In the genomic region with DNA sequence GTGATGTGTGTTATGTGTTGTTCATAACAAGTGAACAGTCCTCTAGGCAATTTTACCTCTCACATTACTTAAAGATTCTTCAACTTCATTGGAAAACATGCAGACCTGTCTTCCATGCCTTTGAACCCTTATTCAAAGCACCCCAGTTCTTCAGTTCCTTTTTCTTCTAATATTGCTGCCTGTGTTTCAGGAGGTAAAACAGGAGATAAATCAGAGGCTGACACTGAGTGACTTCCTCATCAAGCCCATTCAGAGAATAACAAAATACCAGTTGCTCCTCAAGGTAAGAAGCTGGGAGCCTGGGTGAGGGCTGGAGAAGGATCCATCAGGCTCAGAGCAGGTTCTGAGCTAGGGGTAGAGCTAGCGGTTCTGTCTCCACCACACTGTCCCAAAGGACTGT, we compare ENCODE assay signal across 23 cellular contexts.
DNase-seq lines count a peak whose midpoint lies in the region; ATAC-seq, FAIRE-seq and TF ChIP-seq lines count a peak whose summit lies in the region.
"Had no signal": no experiment of that assay in that cellular context is flagged by ENCODE, and none has a peak within 500 bp of the region (broad histone marks: within the 10 kb centered on the region; RNA-seq: fewer than 3 reads in every experiment).

No MANE protein-coding gene starts in this region.

- in situ Hi-C loops in IMR-90 (cut with MboI; ENCODE audit: low sequenced_read_pairs) = no loop called here

- H4K91ac ChIP-seq in IMR-90 (ENCODE audit: insufficient read depth, low read depth, low read length) = no peak overlapping the region

- FAIRE-seq in GM12892 (lab: Jason Lieb, UNC) = peak; percentile 76
- FAIRE-seq: A549, D721Med, H1 had no signal

- no peaks in the 10 kb centered on the region for H3K79me1 ChIP-seq in IMR-90 (ENCODE audit: low read depth in 1 of 2, low read length in 2 of 2)

- no peaks in the 10 kb centered on the region for H4K20me1 ChIP-seq in IMR-90 (ENCODE audit: insufficient read depth, low read length)
- H4K20me1 ChIP-seq: BLaER1 treated with 17β-estradiol and CSF1 and Interleukin-3, amounts not matched to agents 10 nM and 100 nM had no signal

- no peak for TF ChIP-seq CTCF in IMR-90 (conservative IDR thresholded peaks at IDR 0.05; ENCODE audit: low read depth, low read length)
- no peak for TF ChIP-seq CTCF in body of pancreas (IDR thresholded peaks at IDR 0.05)
- no peak for TF ChIP-seq CTCF in omental fat pad (IDR thresholded peaks at IDR 0.05)

- H3K14ac ChIP-seq in IMR-90 (replicated peaks; ENCODE audit: low read depth, low read length) = no peak overlapping the region

- H4K8ac ChIP-seq in IMR-90 (ENCODE audit: low read depth in 2 of 2, low read length in 2 of 2) = no peak overlapping the region

- no peak overlapping the region for H2BK20ac ChIP-seq in IMR-90 (ENCODE audit: low read depth, low read length)

- H3K27me3 ChIP-seq in IMR-90 (ENCODE audit: control insufficient read depth, insufficient read depth, low read length) (peaks cover 2% of the 10 kb centered on the region; the same call in 1 of the 2 replicates), body of pancreas (no peaks in the 10 kb centered on the region)
- H3K27me3 ChIP-seq: BE2C; BLaER1 treated with 17β-estradiol and CSF1 and Interleukin-3, amounts not matched to agents 10 nM and 100 nM had no signal

- no peak overlapping the region for H2BK120ac ChIP-seq in IMR-90 (ENCODE audit: low read depth, low read length)

- no peak overlapping the region for H2BK5ac ChIP-seq in IMR-90 (ENCODE audit: low read depth, low read length, poor library complexity, severe bottlenecking)

- no peaks in the 10 kb centered on the region for H3K9me3 ChIP-seq in IMR-90 (ENCODE audit: control insufficient read depth, insufficient read depth, low read length)
- no peaks in the 10 kb centered on the region for H3K9me3 ChIP-seq in body of pancreas
- H3K9me3 ChIP-seq: A549; BE2C; BLaER1 treated with 17β-estradiol and CSF1 and Interleukin-3, amounts not matched to agents 10 nM and 100 nM had no signal

- H3K4ac ChIP-seq in IMR-90 (ENCODE audit: low read depth, low read length) = no peak overlapping the region

- dilution Hi-C loops in IMR-90 (cut with HindIII; ENCODE audit: low sequenced_read_pairs, unreplicated experiment) = no loop called here

- H3K9me1 ChIP-seq in IMR-90 (ENCODE audit: insufficient read depth, low read length) = no peaks in the 10 kb centered on the region; the same call in 1 of the 2 replicates

- H2AK5ac ChIP-seq in IMR-90 (ENCODE audit: low read depth, low read length) = no peak overlapping the region

- no CpG with 5 or more reads among the region's 1 CpG for WGBS in IMR-90 (ENCODE audit: extremely low coverage in 2 of 2, insufficient read length in 1 of 2), 2 experiments
- 0 to 60% methylated on average over 1 of the region's 1 CpG for WGBS in body of pancreas, 2 donors

- H3K9ac ChIP-seq in IMR-90 (ENCODE audit: low read depth, low read length) = no peak overlapping the region
- H3K9ac ChIP-seq: BLaER1 treated with 17β-estradiol and CSF1 and Interleukin-3, amounts not matched to agents 10 nM and 100 nM; GM23248 had no signal

- no peak overlapping the region for H2BK15ac ChIP-seq in IMR-90 (ENCODE audit: low read depth, low read length)

- H3K4me3 Mint-ChIP-seq in immature natural killer cell = no peak overlapping the region
- H3K4me3 Mint-ChIP-seq: CD14-positive monocyte; CD4-positive, alpha-beta T cell; CD8-positive, alpha-beta memory T cell had no signal

- BruUV-seq in IMR-90 (replicated peaks; lab: Mats Ljungman, UMichigan) = no TSS peak

- H3K4me1 Mint-ChIP-seq in immature natural killer cell = peaks cover 42 to 47% of the 10 kb centered on the region in 2 donors
- H3K4me1 Mint-ChIP-seq: CD14-positive monocyte had no signal

- no peak overlapping the region for H3K56ac ChIP-seq in IMR-90 (ENCODE audit: extremely low read depth, insufficient read depth, low read length)

- no peak overlapping the region for H2AK9ac ChIP-seq in IMR-90 (replicated peaks; ENCODE audit: low read depth, low read length, poor library complexity)

- H3K36me3 ChIP-seq in IMR-90 (ENCODE audit: control insufficient read depth, insufficient read depth, low read length) (no peaks in the 10 kb centered on the region), body of pancreas (replicated peaks in 1 of 2; ENCODE audit: insufficient read depth in 1 of 2, low read depth in 2 of 2) (peaks cover 0 to 16% of the 10 kb centered on the region in 2 donors)

- TF ChIP-seq RAD21 in IMR-90 (IDR thresholded peaks at IDR 0.05; ENCODE audit: low read length) = no peak

- H4K5ac ChIP-seq in IMR-90 (ENCODE audit: low read depth, low read length) = no peak overlapping the region

- peak; percentile 18 for DNase-seq in GDM1 (lab: John Stamatoyannopoulos, UW)
- no peak for DNase-seq in GM12892 (ENCODE audit: insufficient read length)
- no peak for DNase-seq in IMR-90
- DNase-seq in immature natural killer cell = no peak
- no peak for DNase-seq in body of pancreas
- no peak for DNase-seq in mesenteric fat pad (ENCODE audit: low spot score)
- no peak for DNase-seq in omental fat pad (ENCODE audit: low spot score)
- DNase-seq: 8988T; ACHN; AML-193; BE2C; CD4-positive, alpha-beta T cell; CD8-positive, alpha-beta memory T cell; DMS 273 treated with DMSO at 0.1 percent for 48 hours; DMS79 treated with DMSO at 0.1 percent for 48 hours; GM23248; H7; HCEC 1CT had no signal

- no peak overlapping the region for H3K4me3 ChIP-seq in IMR-90 (ENCODE audit: insufficient read depth, low read depth, low read length)
- H3K4me3 ChIP-seq in body of pancreas = no peak overlapping the region
- H3K4me3 ChIP-seq: A549; BLaER1 treated with 17β-estradiol and CSF1 and Interleukin-3, amounts not matched to agents 10 nM and 100 nM; GM23248 had no signal

- H3K4me1 ChIP-seq in IMR-90 (ENCODE audit: control insufficient read depth, insufficient read depth, low read length) = peaks cover 5% of the 10 kb centered on the region
- peaks cover 18% of the 10 kb centered on the region for H3K4me1 ChIP-seq in body of pancreas
- H3K4me1 ChIP-seq: BE2C had no signal

- H2AFZ ChIP-seq in IMR-90 (replicated peaks; ENCODE audit: low read length, poor library complexity) = peak overlapping the region; percentile 17
- H2AFZ ChIP-seq: GM23248 had no signal

- CTCF ChIA-PET in IMR-90 (lab: Yijun Ruan, JAX) = no interaction called here

- no peak overlapping the region for H3K18ac ChIP-seq in IMR-90 (ENCODE audit: low read depth, low read length)

- intact Hi-C loops in IMR-90 (cut with micrococcal nuclease) (no loop called here), body of pancreas (cut with DNase I) (no loop called here)

- no peak for TF ChIP-seq POLR2A in GM12892 (IDR thresholded peaks at IDR 0.05; ENCODE audit: low read depth, low read length)
- no peak for TF ChIP-seq POLR2A in IMR-90 (IDR thresholded peaks at IDR 0.05; ENCODE audit: low read depth, low read length)
- no peak for TF ChIP-seq POLR2A in body of pancreas (IDR thresholded peaks at IDR 0.05)

- no peak overlapping the region for H3K23ac ChIP-seq in IMR-90 (ENCODE audit: low read depth, low read length)

- H3K27ac ChIP-seq in IMR-90 (ENCODE audit: insufficient read depth, low read length) (no peak overlapping the region), body of pancreas (no peak overlapping the region)
- H3K27ac ChIP-seq: A549; BLaER1 treated with 17β-estradiol and CSF1 and Interleukin-3, amounts not matched to agents 10 nM and 100 nM; GM23248 had no signal

- H3K4me2 ChIP-seq in IMR-90 (ENCODE audit: low read depth, low read length) = no peak overlapping the region
- H3K4me2 ChIP-seq: A549 had no signal

- ATAC-seq in IMR-90 (ENCODE audit: low read depth) (no peak), body of pancreas (no peak), omental fat pad (ENCODE audit: low FRiP score) (no peak)
- ATAC-seq: A549 had no signal

- POLR2A ChIA-PET in IMR-90 (lab: Charles Lee; ENCODE audit: unreplicated experiment) = no interaction called here

- peak overlapping the region in 4 of 6 donors; percentile 68 to 96 (median 84) for H3K27ac Mint-ChIP-seq in immature natural killer cell
- H3K27ac Mint-ChIP-seq: CD14-positive monocyte; CD4-positive, alpha-beta T cell; CD8-positive, alpha-beta memory T cell had no signal

- H3K36me3 Mint-ChIP-seq in immature natural killer cell = peaks cover 0 to 3% (median 0%) of the 10 kb centered on the region in 3 donors
- H3K36me3 Mint-ChIP-seq: CD14-positive monocyte had no signal

- peaks cover 5 to 18% (median 9%) of the 10 kb centered on the region in 3 donors for H3K27me3 Mint-ChIP-seq in immature natural killer cell (ENCODE audit: low read depth in 3 of 3)

- H3K9me3 Mint-ChIP-seq in immature natural killer cell = no peaks in the 10 kb centered on the region
- H3K9me3 Mint-ChIP-seq: CD14-positive monocyte; CD4-positive, alpha-beta T cell; CD8-positive, alpha-beta memory T cell had no signal

TF ChIP-seq in IMR-90, 13 proteins besides CTCF, POLR2A, EP300 and RAD21 (continues in another document):
- TF ChIP-seq SMC3 (IDR thresholded peaks at IDR 0.05; ENCODE audit: low read depth, low read length) (no peak), NFE2L2 (IDR thresholded peaks at IDR 0.05; ENCODE audit: low read depth, low read length) (no peak), MAFK (IDR thresholded peaks at IDR 0.05; ENCODE audit: low read depth, low read length) (no peak), CHD1 (IDR thresholded peaks at IDR 0.05; ENCODE audit: low read depth, low read length) (no peak), BHLHE40 (IDR thresholded peaks at IDR 0.05; ENCODE audit: low read depth, low read length) (no peak), FOS (IDR thresholded peaks at IDR 0.05; ENCODE audit: low read depth, low read length) (no peak), RFX5 (IDR thresholded peaks at IDR 0.05; ENCODE audit: low read depth, low read length) (no peak), CEBPB (IDR thresholded peaks at IDR 0.05; ENCODE audit: low read depth, low read length) (no peak)
- TF ChIP-seq, protein P1, sequence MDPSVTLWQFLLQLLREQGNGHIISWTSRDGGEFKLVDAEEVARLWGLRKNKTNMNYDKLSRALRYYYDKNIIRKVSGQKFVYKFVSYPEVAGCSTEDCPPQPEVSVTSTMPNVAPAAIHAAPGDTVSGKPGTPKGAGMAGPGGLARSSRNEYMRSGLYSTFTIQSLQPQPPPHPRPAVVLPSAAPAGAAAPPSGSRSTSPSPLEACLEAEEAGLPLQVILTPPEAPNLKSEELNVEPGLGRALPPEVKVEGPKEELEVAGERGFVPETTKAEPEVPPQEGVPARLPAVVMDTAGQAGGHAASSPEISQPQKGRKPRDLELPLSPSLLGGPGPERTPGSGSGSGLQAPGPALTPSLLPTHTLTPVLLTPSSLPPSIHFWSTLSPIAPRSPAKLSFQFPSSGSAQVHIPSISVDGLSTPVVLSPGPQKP (IDR thresholded peaks at IDR 0.05; ENCODE audit: borderline replicate concordance, low read depth, low read length) = no peak
- TF ChIP-seq, protein P2, sequence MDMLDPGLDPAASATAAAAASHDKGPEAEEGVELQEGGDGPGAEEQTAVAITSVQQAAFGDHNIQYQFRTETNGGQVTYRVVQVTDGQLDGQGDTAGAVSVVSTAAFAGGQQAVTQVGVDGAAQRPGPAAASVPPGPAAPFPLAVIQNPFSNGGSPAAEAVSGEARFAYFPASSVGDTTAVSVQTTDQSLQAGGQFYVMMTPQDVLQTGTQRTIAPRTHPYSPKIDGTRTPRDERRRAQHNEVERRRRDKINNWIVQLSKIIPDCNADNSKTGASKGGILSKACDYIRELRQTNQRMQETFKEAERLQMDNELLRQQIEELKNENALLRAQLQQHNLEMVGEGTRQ (IDR thresholded peaks at IDR 0.05; ENCODE audit: low read depth, low read length) = no peak
